In the genomic region with DNA sequence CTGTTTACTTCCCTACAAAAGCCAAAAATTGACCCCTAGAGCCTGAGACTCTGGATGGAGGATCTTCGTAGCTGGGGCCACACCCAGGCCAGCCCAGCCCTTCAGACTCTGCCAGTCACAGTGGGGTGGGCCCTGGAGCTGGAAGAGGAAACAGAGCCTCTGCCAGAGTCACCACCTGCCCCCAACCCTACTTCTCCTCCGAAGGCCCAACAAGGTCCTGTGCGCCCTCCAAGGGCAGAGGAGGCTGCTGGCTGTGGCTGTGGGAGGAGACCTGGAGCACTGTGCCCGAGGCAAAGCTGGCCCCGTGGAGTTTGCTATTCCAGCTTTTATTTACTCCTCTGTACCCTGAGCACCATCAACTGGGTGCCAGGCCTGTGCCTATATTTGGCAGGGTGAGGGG, we compare ENCODE assay signal across 10 cellular contexts. TPM values are rescaled to one million over a fixed set of nuclear protein-coding genes. Genes with fewer than 3 reads are reported as not detected.
DNase-seq lines count a peak whose midpoint lies in the region; ATAC-seq and TF ChIP-seq lines count a peak whose summit lies in the region.
"Had no signal": no experiment of that assay in that cellular context is flagged by ENCODE, and none has a peak within 500 bp of the region (broad histone marks: within the 10 kb centered on the region; RNA-seq: fewer than 3 reads in every experiment).

No MANE protein-coding gene starts in this region.

- TF ChIP-seq POLR2A in stomach (IDR thresholded peaks at IDR 0.05): no peak

- DNase-seq in activated naive CD4-positive, alpha-beta T cell treated with anti-CD3 and anti-CD28 coated beads, Interleukin-2, amount 10 ng/mL, durations not matched to agents 7 days and 5 days: peak; percentile 23
- no peak for DNase-seq in activated naive CD4-positive, alpha-beta T cell (lab: John Stamatoyannopoulos, UW)
- peak; percentile 39 to 48 for DNase-seq in activated CD4-positive, alpha-beta T cell treated with anti-CD3 and anti-CD28 coated beads, Interleukin-2, amount 50 U/mL, for 48 hours
- DNase-seq in left colon (peak in 1 of 2 donors; percentile 49), stomach (no peak), COR-L47 (lab: John Stamatoyannopoulos, UW) (no peak), NCI-H1092 (lab: John Stamatoyannopoulos, UW) (no peak)
- DNase-seq in activated effector memory CD4-positive, alpha-beta T cell treated with anti-CD3 and anti-CD28 coated beads, Interleukin-2, amount 50 U/mL, for 16 hours: no peak
- DNase-seq: brain microvascular endothelial cell, NCI-H526 treated with DMSO at 0.1 percent for 48 hours had no signal

- peaks cover 87% of the 10 kb centered on the region for H3K4me1 Mint-ChIP-seq in activated naive CD4-positive, alpha-beta T cell treated with anti-CD3 and anti-CD28 coated beads, Interleukin-2, amount 10 ng/mL, durations not matched to agents 7 days and 5 days

- WGBS in stomach, 5 donors: 17 to 28% (median 20%) methylated on average over 3 to 5 of the region's 5 CpGs

- ATAC-seq in left colon: peak; percentile 82

- TF ChIP-seq EP300 in stomach (IDR thresholded peaks at IDR 0.05): no peak

- CTCF ChIA-PET in activated naive CD4-positive, alpha-beta T cell treated with anti-CD3 and anti-CD28 coated beads, Interleukin-2, amount 10 ng/mL, durations not matched to agents 7 days and 5 days (lab: Charles Lee): interaction anchor here (1.6 to 10.7 kb wide), 4 partner anchors 12 to 25 kb away, joined by 5 to 257 read pairs (median 110); a partner anchor contains a TSS

- no peaks in the 10 kb centered on the region for H3K9me3 Mint-ChIP-seq in activated naive CD4-positive, alpha-beta T cell treated with anti-CD3 and anti-CD28 coated beads, Interleukin-2, amount 10 ng/mL, durations not matched to agents 7 days and 5 days

- H3K27ac ChIP-seq in stomach: peak overlapping the region in 3 of 5 donors; percentile 9 to 33 (median 11)
- H3K27ac ChIP-seq: brain microvascular endothelial cell had no signal

- H3K36me3 ChIP-seq in stomach: no peaks in the 10 kb centered on the region
- H3K36me3 ChIP-seq: brain microvascular endothelial cell had no signal

- TF ChIP-seq CTCF in stomach (IDR thresholded peaks at IDR 0.05): no peak

- intact Hi-C loops in left colon (cut with DNase I, micrococcal nuclease): no loop called here
- intact Hi-C loops in stomach (cut with DNase I; ENCODE audit: low total_unique reads): no loop called here

- no peaks in the 10 kb centered on the region for H3K27me3 Mint-ChIP-seq in activated naive CD4-positive, alpha-beta T cell treated with anti-CD3 and anti-CD28 coated beads, Interleukin-2, amount 10 ng/mL, durations not matched to agents 7 days and 5 days

- peaks cover 25% of the 10 kb centered on the region for H3K36me3 Mint-ChIP-seq in activated naive CD4-positive, alpha-beta T cell treated with anti-CD3 and anti-CD28 coated beads, Interleukin-2, amount 10 ng/mL, durations not matched to agents 7 days and 5 days

- H3K4me3 Mint-ChIP-seq in activated naive CD4-positive, alpha-beta T cell treated with anti-CD3 and anti-CD28 coated beads, Interleukin-2, amount 10 ng/mL, durations not matched to agents 7 days and 5 days: peak overlapping the region; percentile 42

- no peaks in the 10 kb centered on the region for H3K27me3 ChIP-seq in stomach
- H3K27me3 ChIP-seq: brain microvascular endothelial cell had no signal

- peaks cover 5 to 55% (median 29%) of the 10 kb centered on the region in 4 donors for H3K4me1 ChIP-seq in stomach

- H3K9me3 ChIP-seq in stomach: no peaks in the 10 kb centered on the region

- H3K27ac Mint-ChIP-seq in activated naive CD4-positive, alpha-beta T cell treated with anti-CD3 and anti-CD28 coated beads, Interleukin-2, amount 10 ng/mL, durations not matched to agents 7 days and 5 days: peak overlapping the region; percentile 98

- H3K4me3 ChIP-seq in stomach: no peak overlapping the region

RNA-seq across cellular contexts. Expression of a gene that starts 19.0 kb away (rescaled TPM):
- 10 to 100 TPM; 14.4 to 19.9 TPM for total RNA-seq in left colon
- total RNA-seq in stomach: 1 to 10 TPM; 1.8 to 5.7 (median 3.6) TPM
- 10 to 100 TPM in 1 of 3 donors, 1 to 10 TPM in 2; 6.8 to 11.5 (median 7.7) TPM for polyA plus RNA-seq in stomach

RNA-seq across cellular contexts. Expression of a gene that starts 23.2 kb away (rescaled TPM):
- total RNA-seq in left colon: 10 to 100 TPM; 21.9 to 24.8 TPM
- total RNA-seq in stomach: 10 to 100 TPM in 2 of 5 donors, 1 to 10 TPM in 3; 5.8 to 14.3 (median 6.4) TPM
- 10 to 100 TPM; 19.8 to 24.8 (median 20.0) TPM for polyA plus RNA-seq in stomach

RNA-seq across cellular contexts. Expression of a gene that starts 24.4 kb away (rescaled TPM):
- total RNA-seq in left colon (10 to 100 TPM; 31.7 to 33.6 TPM), stomach (10 to 100 TPM; 10.3 to 50.0 (median 24.6) TPM)
- 10 to 100 TPM; 21.5 to 41.3 (median 37.1) TPM for polyA plus RNA-seq in stomach

RNA-seq across cellular contexts. Expression of a gene that starts 25.0 kb away (rescaled TPM):
- total RNA-seq in left colon (1 to 10 TPM; 2.1 to 2.8 TPM), stomach (10 to 100 TPM in 2 of 5 donors, 1 to 10 TPM in 2, not detected in 1; 4.9 to 75.0 (median 16.4) TPM)
- polyA plus RNA-seq in stomach: 1 to 10 TPM; 5.9 to 9.0 (median 8.2) TPM

Comparison
In these comparisons a context has a peak if more than half of its experiments do, and no peak if none do; other contexts are left out.
1. DNase-seq: peak in activated naive CD4-positive, alpha-beta T cell treated with anti-CD3 and anti-CD28 coated beads, Interleukin-2, amount 10 ng/mL, durations not matched to agents 7 days and 5 days (single experiment) and activated CD4-positive, alpha-beta T cell treated with anti-CD3 and anti-CD28 coated beads, Interleukin-2, amount 50 U/mL, for 48 hours (2 of 2); none in activated naive CD4-positive, alpha-beta T cell (0 of 4), stomach (single experiment), COR-L47 (single experiment), NCI-H1092 (single experiment) and activated effector memory CD4-positive, alpha-beta T cell treated with anti-CD3 and anti-CD28 coated beads, Interleukin-2, amount 50 U/mL, for 16 hours (single experiment).